In the genomic region with DNA sequence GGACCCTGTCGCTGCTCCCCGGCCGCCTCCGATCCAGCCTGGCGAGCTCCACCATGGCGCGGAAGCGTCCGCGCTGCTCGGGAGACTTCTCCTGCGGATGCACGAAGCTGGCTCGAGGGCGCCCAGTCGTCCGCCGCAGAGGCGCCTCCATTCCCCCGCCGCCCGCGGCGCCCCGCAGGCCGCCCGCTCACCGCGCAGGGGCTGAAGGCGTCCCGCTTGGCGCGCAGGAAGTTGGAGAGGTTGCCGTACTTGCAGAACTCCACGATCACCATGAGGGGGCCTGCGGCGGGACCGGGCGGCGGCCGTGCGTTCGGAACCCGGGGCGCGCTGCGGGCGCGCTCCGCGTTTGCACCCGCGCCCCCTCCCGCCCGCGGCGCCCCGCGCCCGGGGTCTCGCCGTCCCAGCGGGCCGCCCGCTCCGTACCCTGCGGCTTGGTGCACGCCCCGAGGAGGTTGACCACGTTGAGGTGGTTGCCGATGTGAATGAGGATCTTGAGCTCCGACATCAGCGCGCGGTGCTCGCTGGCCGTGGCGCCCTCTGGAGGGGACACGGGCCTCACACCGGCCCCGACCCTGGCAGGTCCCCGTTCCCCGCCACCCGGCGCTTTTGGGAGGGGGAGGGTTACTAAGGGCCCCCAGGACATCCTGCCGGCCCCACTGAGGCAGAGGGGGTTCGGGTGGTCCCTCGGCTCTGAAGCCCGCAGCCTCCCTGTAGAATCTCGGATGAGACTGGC, we compare ENCODE assay signal across 1 cellular context.
TF ChIP-seq lines count a peak whose summit lies in the region.

No MANE protein-coding gene starts in this region.

TF ChIP-seq in HCT116, 20 proteins besides CTCF, POLR2A, EP300 and RAD21 (continued from another document):
- TF ChIP-seq, protein P1, sequence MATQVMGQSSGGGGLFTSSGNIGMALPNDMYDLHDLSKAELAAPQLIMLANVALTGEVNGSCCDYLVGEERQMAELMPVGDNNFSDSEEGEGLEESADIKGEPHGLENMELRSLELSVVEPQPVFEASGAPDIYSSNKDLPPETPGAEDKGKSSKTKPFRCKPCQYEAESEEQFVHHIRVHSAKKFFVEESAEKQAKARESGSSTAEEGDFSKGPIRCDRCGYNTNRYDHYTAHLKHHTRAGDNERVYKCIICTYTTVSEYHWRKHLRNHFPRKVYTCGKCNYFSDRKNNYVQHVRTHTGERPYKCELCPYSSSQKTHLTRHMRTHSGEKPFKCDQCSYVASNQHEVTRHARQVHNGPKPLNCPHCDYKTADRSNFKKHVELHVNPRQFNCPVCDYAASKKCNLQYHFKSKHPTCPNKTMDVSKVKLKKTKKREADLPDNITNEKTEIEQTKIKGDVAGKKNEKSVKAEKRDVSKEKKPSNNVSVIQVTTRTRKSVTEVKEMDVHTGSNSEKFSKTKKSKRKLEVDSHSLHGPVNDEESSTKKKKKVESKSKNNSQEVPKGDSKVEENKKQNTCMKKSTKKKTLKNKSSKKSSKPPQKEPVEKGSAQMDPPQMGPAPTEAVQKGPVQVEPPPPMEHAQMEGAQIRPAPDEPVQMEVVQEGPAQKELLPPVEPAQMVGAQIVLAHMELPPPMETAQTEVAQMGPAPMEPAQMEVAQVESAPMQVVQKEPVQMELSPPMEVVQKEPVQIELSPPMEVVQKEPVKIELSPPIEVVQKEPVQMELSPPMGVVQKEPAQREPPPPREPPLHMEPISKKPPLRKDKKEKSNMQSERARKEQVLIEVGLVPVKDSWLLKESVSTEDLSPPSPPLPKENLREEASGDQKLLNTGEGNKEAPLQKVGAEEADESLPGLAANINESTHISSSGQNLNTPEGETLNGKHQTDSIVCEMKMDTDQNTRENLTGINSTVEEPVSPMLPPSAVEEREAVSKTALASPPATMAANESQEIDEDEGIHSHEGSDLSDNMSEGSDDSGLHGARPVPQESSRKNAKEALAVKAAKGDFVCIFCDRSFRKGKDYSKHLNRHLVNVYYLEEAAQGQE (IDR thresholded peaks at IDR 0.05; ENCODE audit: low read depth): no peak
- TF ChIP-seq ZFX (IDR thresholded peaks at IDR 0.05) (no peak), JUND (IDR thresholded peaks at IDR 0.05) (no peak), CBX3 (IDR thresholded peaks at IDR 0.05; ENCODE audit: low read depth) (no peak), CEBPB (IDR thresholded peaks at IDR 0.05; ENCODE audit: low read depth) (no peak)
- TF ChIP-seq, protein P2, sequence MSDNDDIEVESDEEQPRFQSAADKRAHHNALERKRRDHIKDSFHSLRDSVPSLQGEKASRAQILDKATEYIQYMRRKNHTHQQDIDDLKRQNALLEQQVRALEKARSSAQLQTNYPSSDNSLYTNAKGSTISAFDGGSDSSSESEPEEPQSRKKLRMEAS (IDR thresholded peaks at IDR 0.05): no peak
- TF ChIP-seq, protein P3, sequence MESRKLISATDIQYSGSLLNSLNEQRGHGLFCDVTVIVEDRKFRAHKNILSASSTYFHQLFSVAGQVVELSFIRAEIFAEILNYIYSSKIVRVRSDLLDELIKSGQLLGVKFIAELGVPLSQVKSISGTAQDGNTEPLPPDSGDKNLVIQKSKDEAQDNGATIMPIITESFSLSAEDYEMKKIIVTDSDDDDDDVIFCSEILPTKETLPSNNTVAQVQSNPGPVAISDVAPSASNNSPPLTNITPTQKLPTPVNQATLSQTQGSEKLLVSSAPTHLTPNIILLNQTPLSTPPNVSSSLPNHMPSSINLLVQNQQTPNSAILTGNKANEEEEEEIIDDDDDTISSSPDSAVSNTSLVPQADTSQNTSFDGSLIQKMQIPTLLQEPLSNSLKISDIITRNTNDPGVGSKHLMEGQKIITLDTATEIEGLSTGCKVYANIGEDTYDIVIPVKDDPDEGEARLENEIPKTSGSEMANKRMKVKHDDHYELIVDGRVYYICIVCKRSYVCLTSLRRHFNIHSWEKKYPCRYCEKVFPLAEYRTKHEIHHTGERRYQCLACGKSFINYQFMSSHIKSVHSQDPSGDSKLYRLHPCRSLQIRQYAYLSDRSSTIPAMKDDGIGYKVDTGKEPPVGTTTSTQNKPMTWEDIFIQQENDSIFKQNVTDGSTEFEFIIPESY (IDR thresholded peaks at IDR 0.05; ENCODE audit: extremely low read depth, insufficient replicate concordance, low read length): no peak
